In the genomic region with DNA sequence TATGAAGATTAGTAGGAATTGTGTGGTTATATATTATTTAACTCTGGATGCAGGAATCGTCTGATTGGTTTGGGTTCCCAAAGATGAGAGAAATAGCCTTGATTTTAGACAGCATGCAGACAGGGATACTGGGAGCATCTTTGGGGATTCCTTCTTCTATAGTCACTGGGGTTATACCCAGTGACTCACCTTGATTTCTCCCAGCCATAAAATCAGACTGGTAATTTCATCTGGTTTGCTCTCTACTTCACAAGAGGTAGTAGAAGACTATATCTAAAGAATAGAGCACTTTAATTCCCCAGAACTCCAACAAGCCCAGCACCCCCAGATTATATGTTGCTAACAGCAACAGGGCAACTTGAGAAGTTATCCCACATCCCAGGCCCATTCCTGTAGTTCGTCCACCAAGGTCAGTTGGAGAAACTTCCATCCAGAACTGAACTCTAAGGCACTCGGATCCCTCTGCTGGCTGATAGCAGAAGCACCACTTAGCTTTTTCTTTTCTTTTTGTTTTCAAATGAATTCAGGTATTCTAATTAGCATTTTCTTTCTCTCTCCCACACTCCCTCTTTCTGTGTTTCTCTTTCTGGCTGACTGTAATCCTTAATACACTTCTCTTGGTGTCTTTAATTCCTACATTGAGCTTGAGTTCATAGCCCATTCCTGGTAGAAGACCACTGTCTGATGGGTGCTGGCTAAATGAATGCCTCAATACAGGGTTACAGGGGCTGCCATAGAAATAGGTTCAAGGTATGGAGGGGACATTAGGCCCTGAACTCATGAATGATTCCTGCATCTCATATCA, we compare ENCODE assay signal across 8 cellular contexts. TPM values are rescaled to one million over a fixed set of nuclear protein-coding genes. Genes with fewer than 3 reads are reported as not detected.
A peak's percentile ranks its signal among the peaks of the same experiment; 100 is the strongest.
DNase-seq lines count a peak whose midpoint lies in the region; ATAC-seq, FAIRE-seq and TF ChIP-seq lines count a peak whose summit lies in the region.

No MANE protein-coding gene starts in this region.

- no peak overlapping the region for H3K9ac ChIP-seq in K562 (ENCODE audit: insufficient read depth in 1 of 2, low read depth in 2 of 2, low read length in 2 of 2)

- POLR2A ChIA-PET in K562 (lab: Yijun Ruan, JAX) = interaction anchor here (0.7 to 1.2 kb wide), 2 partner anchors 78 to 87 kb away, joined by 3 read pairs; no protein-coding TSS in a partner anchor

- DNase-seq in AG20443 (ENCODE audit: low spot score) (peak; percentile 76), RCC 7860 (ENCODE audit: low spot score) (peak; percentile 45), K562 (ENCODE audit: extremely low read depth in 1 of 4, low spot score in 3 of 4) (peak; percentile 54 to 69 (median 58)), inferior parietal cortex (ENCODE audit: extremely low spot score) (peak; percentile 82), superior temporal gyrus (ENCODE audit: extremely low spot score) (peak; percentile 92), GOT3 (lab: John Stamatoyannopoulos, UW) (no peak)
- peak; percentile 53 for DNase-seq in Jurkat, Clone E6-1 (ENCODE audit: low read depth, low spot score)

- H4K20me1 ChIP-seq in K562 (replicated peaks; ENCODE audit: control insufficient read depth, insufficient read depth, low read length) = no peaks in the 10 kb centered on the region

- CTCF ChIA-PET in K562 (lab: Yijun Ruan, JAX; ENCODE audit: low intra/inter-chr PET ratio) = interaction anchor here (0.7 to 3.4 kb wide), 3 partner anchors 113 to 289 kb away, joined by 4 to 24 read pairs (median 10); partner anchors contain the start of gene MCM3

- no TSS peak for BruUV-seq in K562 (replicated peaks; lab: Mats Ljungman, UMichigan)

- H3K9me3 ChIP-seq in K562 (replicated peaks; ENCODE audit: control insufficient read depth, insufficient read depth, low read depth, low read length) = no peaks in the 10 kb centered on the region

- intact Hi-C loops in K562 (cut with micrococcal nuclease) = loop anchor here (1.0 kb wide), 1 partner anchor 112 kb away; no protein-coding TSS in a partner anchor

- peak; percentile 84 for ATAC-seq in K562

- in situ Hi-C loops in K562 (cut with MboI) = loop anchor here (5.0 to 25.0 kb wide), 2 partner anchors 237 to 1088 kb away; no protein-coding TSS in a partner anchor

- TF ChIP-seq RAD21 in K562 (CRISPR knock-in tag; conservative IDR thresholded peaks at IDR 0.05 in 1 of 2, IDR thresholded peaks at IDR 0.05 in 1 of 2) = peak; percentile 87 to 92

- no peaks in the 10 kb centered on the region for H3K27me3 ChIP-seq in K562 (ENCODE audit: control insufficient read depth in 2 of 2, insufficient read depth in 2 of 2, low read length in 2 of 2)

- no peak for TF ChIP-seq POLR2A in K562 (conservative IDR thresholded peaks at IDR 0.05)

- TF ChIP-seq CTCF in GM12872 (IDR thresholded peaks at IDR 0.05; ENCODE audit: insufficient read depth, low read depth, low read length) (peak; percentile 92), K562 (IDR thresholded peaks at IDR 0.05 in 2 of 3, conservative IDR thresholded peaks at IDR 0.05 in 1 of 3; ENCODE audit: insufficient read depth in 2 of 3, low read depth in 1 of 3, low read length in 3 of 3) (peak; percentile 83 to 95 (median 86))

- FAIRE-seq in RCC 7860 (lab: Jason Lieb, UNC) (no peak), K562 (lab: Jason Lieb, UNC) (peak; percentile 84)

- 29% methylated on average over 3 of the region's 3 CpGs for WGBS in K562 (ENCODE audit: insufficient coverage, low coverage, missing lambda C conversion rate)

- no peak for TF ChIP-seq EP300 in K562 (IDR thresholded peaks at IDR 0.05; ENCODE audit: low read length)

- no peaks in the 10 kb centered on the region for H3K9me1 ChIP-seq in K562 (ENCODE audit: control insufficient read depth, insufficient read depth, low read length)

- H3K36me3 ChIP-seq in K562 (ENCODE audit: control insufficient read depth, insufficient read depth, low read length) = peaks cover 2% of the 10 kb centered on the region; the same call in 1 of the 3 replicates

- H3K4me2 ChIP-seq in K562 (ENCODE audit: insufficient read depth, low read length) = no peak overlapping the region

- no peaks in the 10 kb centered on the region for H3K79me2 ChIP-seq in K562 (ENCODE audit: control insufficient read depth, insufficient read depth, low read length)

- H3K27ac ChIP-seq in K562 (ENCODE audit: extremely low read depth, low read depth, low read length) = no peak overlapping the region

- no peak overlapping the region for H3K4me3 ChIP-seq in Jurkat, Clone E6-1 (ENCODE audit: low read length)
- no peak overlapping the region for H3K4me3 ChIP-seq in K562

- peaks cover 0 to 4% of the 10 kb centered on the region in 2 experiments; a peak in 4 of 5 replicates for H3K4me1 ChIP-seq in K562 (replicated peaks in 1 of 2; ENCODE audit: control insufficient read depth in 2 of 2, insufficient read depth in 2 of 2, low read length in 2 of 2)

- no peak overlapping the region for H2AFZ ChIP-seq in K562 (ENCODE audit: low read depth, low read length)

TF ChIP-seq in K562, 482 proteins besides CTCF, POLR2A, EP300 and RAD21 (continues in another document):
- TF ChIP-seq CC2D1A (IDR thresholded peaks at IDR 0.05) (peak; percentile 73), ZBTB26 (CRISPR knock-in tag; IDR thresholded peaks at IDR 0.05) (no peak), PHB (CRISPR knock-in tag; IDR thresholded peaks at IDR 0.05) (no peak), SMAD3 (CRISPR knock-in tag; conservative IDR thresholded peaks at IDR 0.05) (no peak), NBN (IDR thresholded peaks at IDR 0.05; ENCODE audit: low read depth) (0 out of 2 replicates have a peak, but pooled peaks have one; percentile 30), ZNF134 (CRISPR knock-in tag; conservative IDR thresholded peaks at IDR 0.05) (no peak)
- TF ChIP-seq, protein P1, sequence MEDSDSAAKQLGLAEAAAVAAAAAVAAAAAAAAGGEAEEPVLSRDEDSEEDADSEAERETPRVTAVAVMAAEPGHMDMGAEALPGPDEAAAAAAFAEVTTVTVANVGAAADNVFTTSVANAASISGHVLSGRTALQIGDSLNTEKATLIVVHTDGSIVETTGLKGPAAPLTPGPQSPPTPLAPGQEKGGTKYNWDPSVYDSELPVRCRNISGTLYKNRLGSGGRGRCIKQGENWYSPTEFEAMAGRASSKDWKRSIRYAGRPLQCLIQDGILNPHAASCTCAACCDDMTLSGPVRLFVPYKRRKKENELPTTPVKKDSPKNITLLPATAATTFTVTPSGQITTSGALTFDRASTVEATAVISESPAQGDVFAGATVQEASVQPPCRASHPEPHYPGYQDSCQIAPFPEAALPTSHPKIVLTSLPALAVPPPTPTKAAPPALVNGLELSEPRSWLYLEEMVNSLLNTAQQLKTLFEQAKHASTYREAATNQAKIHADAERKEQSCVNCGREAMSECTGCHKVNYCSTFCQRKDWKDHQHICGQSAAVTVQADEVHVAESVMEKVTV (CRISPR knock-in tag; IDR thresholded peaks at IDR 0.05) = peak; percentile 67

RNA-seq across cellular contexts. Expression of gene EFHC1, which starts 20.4 kb away (rescaled TPM):
- 16.0 TPM for polyA plus RNA-seq in Jurkat, Clone E6-1 (2012; ENCODE audit: insufficient read depth, insufficient read length)
- total RNA-seq in K562 (2011; cell fraction: chromatin; rRNA removed; ENCODE audit: low replicate concordance) = 33.1 and 52.6 TPM in 2 replicates
- 14.3 and 20.1 TPM in 2 replicates for total RNA-seq in K562 (2011; cell fraction: nucleolus; rRNA removed)
- total RNA-seq in K562 (2011; cell fraction: nucleoplasm; rRNA removed) = 25.2 and 39.0 TPM in 2 replicates
- 10.6 and 12.2 TPM in 2 replicates for total RNA-seq in K562 (2014; rRNA removed)
- 11.1 and 12.4 TPM in 2 replicates for total RNA-seq in K562 (2014; rRNA removed; fragmentation: Illumina TruSeq; extraction: Trizol)
- total RNA-seq in K562 (2015; rRNA removed; fragmentation: Illumina TruSeq; extraction: Trizol) = 9.5 and 10.2 TPM in 2 replicates
- total RNA-seq in K562 (2021) = 10.8 and 12.0 TPM in 2 replicates
- 24.7 and 31.0 TPM in 2 replicates for polyA plus RNA-seq in K562 (2011; rRNA removed)
- polyA plus RNA-seq in K562 (2011; cell fraction: cytosol; rRNA removed) = 6.0 and 10.8 TPM in 2 replicates
- 104 and 128 TPM in 2 replicates for polyA plus RNA-seq in K562 (2011; cell fraction: nucleus; rRNA removed)
- polyA plus RNA-seq in K562 (2012) = 12.9 and 23.7 TPM in 2 replicates
- 14.4 and 14.9 TPM in 2 replicates for polyA plus RNA-seq in K562 (2014; fragmentation: Illumina TruSeq; extraction: Trizol)
- polyA plus RNA-seq in K562 (2014; fragmentation: Nextera tagmentation; extraction: Ambion mirVana) = 10 to 100 TPM; 15.7 to 17.2 TPM
- 20.8 and 21.5 TPM in 2 replicates for polyA plus RNA-seq in K562 (2014; rRNA removed)
- polyA minus RNA-seq in K562 (2011; rRNA and poly(A)+ RNA removed) = 12.7 and 13.7 TPM in 2 replicates
- 4.6 and 5.6 TPM in 2 replicates for polyA minus RNA-seq in K562 (2011; cell fraction: cytosol; rRNA and poly(A)+ RNA removed)
- 26.8 and 38.1 TPM in 2 replicates for polyA minus RNA-seq in K562 (2011; cell fraction: nucleus; rRNA and poly(A)+ RNA removed)

RNA-seq across cellular contexts. Expression of gene PAQR8, which starts 37.8 kb away (rescaled TPM):
- 8.7 TPM for polyA plus RNA-seq in Jurkat, Clone E6-1 (2012; ENCODE audit: insufficient read depth, insufficient read length)
- 9.3 and 9.5 TPM in 2 replicates for total RNA-seq in K562 (2011; cell fraction: chromatin; rRNA removed; ENCODE audit: low replicate concordance)
- total RNA-seq in K562 (2011; cell fraction: nucleolus; rRNA removed) = 12.0 and 12.5 TPM in 2 replicates
- total RNA-seq in K562 (2011; cell fraction: nucleoplasm; rRNA removed) = 13.9 and 16.5 TPM in 2 replicates
- total RNA-seq in K562 (2014; rRNA removed) (3.0 and 3.7 TPM in 2 replicates), K562 (2014; rRNA removed; fragmentation: Illumina TruSeq; extraction: Trizol) (4.3 and 4.7 TPM in 2 replicates), K562 (2015; rRNA removed; fragmentation: Illumina TruSeq; extraction: Trizol) (2.9 and 3.2 TPM in 2 replicates), K562 (2021) (5.4 and 7.1 TPM in 2 replicates)
- polyA plus RNA-seq in K562 (2011; rRNA removed) (10.2 and 15.4 TPM in 2 replicates), K562 (2014; fragmentation: Illumina TruSeq; extraction: Trizol) (4.3 and 5.1 TPM in 2 replicates), K562 (2014; fragmentation: Nextera tagmentation; extraction: Ambion mirVana) (1 to 10 TPM; 1.4 TPM), K562 (2014; rRNA removed) (3.5 and 3.8 TPM in 2 replicates)
- 12.7 and 14.5 TPM in 2 replicates for polyA plus RNA-seq in K562 (2011; cell fraction: cytosol; rRNA removed)
- polyA plus RNA-seq in K562 (2011; cell fraction: nucleus; rRNA removed) = 5.0 and 7.7 TPM in 2 replicates
- 4.1 and 5.7 TPM in 2 replicates for polyA plus RNA-seq in K562 (2012)
- 13.6 and 19.4 TPM in 2 replicates for polyA minus RNA-seq in K562 (2011; rRNA and poly(A)+ RNA removed)
- 7.9 and 11.4 TPM in 2 replicates for polyA minus RNA-seq in K562 (2011; cell fraction: cytosol; rRNA and poly(A)+ RNA removed)
- polyA minus RNA-seq in K562 (2011; cell fraction: nucleus; rRNA and poly(A)+ RNA removed) = 4.6 and 9.8 TPM in 2 replicates
